24 cellular contexts compared by ENCODE assay signal in genomic region chr20:57529810-57530209, GRCh38. TPM values are rescaled to one million over a fixed set of nuclear protein-coding genes. Genes with fewer than 3 reads are reported as not detected.
DNase-seq lines count a peak whose midpoint lies in the region; ATAC-seq, FAIRE-seq and TF ChIP-seq lines count a peak whose summit lies in the region.
"Had no signal": no experiment of that assay in that cellular context is flagged by ENCODE, and none has a peak within 500 bp of the region (broad histone marks: within the 10 kb centered on the region; RNA-seq: fewer than 3 reads in every experiment).

No MANE protein-coding gene starts in this region.

- no peak overlapping the region for H3K9ac ChIP-seq in H1 (replicated peaks in 1 of 4; ENCODE audit: extremely low read depth in 1 of 4, low read depth in 3 of 4, low read length in 3 of 4)

- no peak overlapping the region for H3K4me2 ChIP-seq in H1 (ENCODE audit: insufficient read depth in 1 of 2, low read depth in 2 of 2, low read length in 2 of 2)

- H3K4me1 ChIP-seq in H1 (replicated peaks in 1 of 4; ENCODE audit: control insufficient read depth in 3 of 4, insufficient read depth in 4 of 4, low read length in 3 of 4) = peaks cover 0 to 5% (median 0%) of the 10 kb centered on the region in 4 experiments; a peak in 4 of 7 replicates
- H3K4me1 ChIP-seq in naive thymus-derived CD4-positive, alpha-beta T cell (ENCODE audit: control insufficient read depth in 2 of 2, insufficient read depth in 2 of 2, low read length in 2 of 2) = no peaks in the 10 kb centered on the region
- peaks cover 2% of the 10 kb centered on the region for H3K4me1 ChIP-seq in ovary (ENCODE audit: insufficient read depth)
- H3K4me1 ChIP-seq: Caco-2 had no signal

- H3K27me3 ChIP-seq in H1 (replicated peaks in 1 of 4; ENCODE audit: control insufficient read depth in 3 of 4, extremely low read depth in 1 of 4, insufficient read depth in 3 of 4, low read length in 3 of 4) (no peaks in the 10 kb centered on the region; a peak in 1 of 7 replicates), ovary (no peaks in the 10 kb centered on the region)
- H3K27me3 ChIP-seq in naive thymus-derived CD4-positive, alpha-beta T cell (ENCODE audit: control insufficient read depth in 2 of 2, insufficient read depth in 2 of 2, low read length in 2 of 2) = no peaks in the 10 kb centered on the region

- ATAC-seq in naive thymus-derived CD4-positive, alpha-beta T cell = peak; percentile 24
- no peak for ATAC-seq in HG02970 (IDR thresholded peaks at IDR 0.05; ENCODE audit: low FRiP score, unreplicated experiment)
- ATAC-seq: Panc1 had no signal

- no peak for TF ChIP-seq CTCF in H1 (IDR thresholded peaks at IDR 0.05; ENCODE audit: control extremely low read depth in 1 of 3, insufficient read depth in 1 of 3, low read depth in 1 of 3, low read length in 3 of 3)
- TF ChIP-seq CTCF in ovary (IDR thresholded peaks at IDR 0.05) = no peak

- WGBS in H1 (ENCODE audit: extremely low coverage in 1 of 2, insufficient coverage in 1 of 2, insufficient read length in 1 of 2, insufficient replicate concordance in 2 of 2, low coverage in 1 of 2, low lambda C conversion rate in 2 of 2, missing lambda C conversion rate in 1 of 2), 2 experiments = 80% methylated on average over 3 of the region's 3 CpGs; no CpG with 5 or more reads in 1 of the 2 experiments
- WGBS in ovary, 3 donors = 86 to 91% (median 88%) methylated on average over 3 of the region's 3 CpGs

- H3K36me3 ChIP-seq in H1 (ENCODE audit: control insufficient read depth in 2 of 4, insufficient read depth in 4 of 4, low read length in 3 of 4) (no peaks in the 10 kb centered on the region), ovary (no peaks in the 10 kb centered on the region)
- H3K36me3 ChIP-seq in naive thymus-derived CD4-positive, alpha-beta T cell (ENCODE audit: control insufficient read depth in 2 of 3, insufficient read depth in 3 of 3, low read length in 3 of 3) = no peaks in the 10 kb centered on the region
- H3K36me3 ChIP-seq: MG63 had no signal

- no peak overlapping the region for H4K5ac ChIP-seq in H1 (ENCODE audit: insufficient read length, low read depth, low read length)

- no peaks in the 10 kb centered on the region for H3K79me2 ChIP-seq in H1 (ENCODE audit: control insufficient read depth in 1 of 2, insufficient read depth in 2 of 2, low read length in 2 of 2)

- H2BK12ac ChIP-seq in H1 (ENCODE audit: low read depth, low read length) = no peak overlapping the region

- DNase-seq in HTR-8/SVneo (ENCODE audit: insufficient read length, low spot score) (no peak), H1 (ENCODE audit: low read depth in 1 of 2, low spot score in 2 of 2) (no peak), ovary (no peak), NCI-H345 treated with DMSO at 0.1 percent for 48 hours (lab: John Stamatoyannopoulos, UW; ENCODE audit: unreplicated experiment) (no peak), medulla oblongata (ENCODE audit: extremely low spot score) (no peak)
- DNase-seq in naive thymus-derived CD4-positive, alpha-beta T cell = no peak
- DNase-seq: C1 segment of cervical spinal cord; Caco-2; CD4-positive, alpha-beta memory T cell; GOT3; HCEC 1CT; KG1; MG63; NCI-H1105 treated with DMSO at 0.1 percent for 48 hours; NCI-H2029; NCI-H446 treated with DMSO at 0.1 percent for 48 hours; NCI-H526 treated with DMSO at 0.1 percent for 48 hours; SHP77 treated with DMSO at 0.1 percent for 48 hours had no signal

- no peaks in the 10 kb centered on the region for H3K79me1 ChIP-seq in H1 (ENCODE audit: low read depth, low read length)

- H3K23me2 ChIP-seq in H1 (ENCODE audit: low read depth, low read length) = no peaks in the 10 kb centered on the region

- TF ChIP-seq POLR2A in H1 (IDR thresholded peaks at IDR 0.05; ENCODE audit: control extremely low read depth in 1 of 2, low read depth in 2 of 2, low read length in 2 of 2) (no peak), ovary (IDR thresholded peaks at IDR 0.05) (no peak)

- no peak overlapping the region for H3K4me3 Mint-ChIP-seq in naive thymus-derived CD4-positive, alpha-beta T cell
- H3K4me3 Mint-ChIP-seq: CD4-positive, alpha-beta memory T cell had no signal

- peaks cover 7 to 22% (median 17%) of the 10 kb centered on the region in 5 donors for H3K27me3 Mint-ChIP-seq in naive thymus-derived CD4-positive, alpha-beta T cell

- no peak overlapping the region for H3K14ac ChIP-seq in H1 (ENCODE audit: insufficient read length)

- POLR2A ChIA-PET in H1 (lab: Charles Lee; ENCODE audit: partially characterized antibody) = no interaction called here
- POLR2A ChIA-PET in naive thymus-derived CD4-positive, alpha-beta T cell (lab: Charles Lee) = no interaction called here

- 0 out of 2 replicates have a peak overlapping the region, but pooled peaks have one; percentile 4 for H2BK15ac ChIP-seq in H1 (ENCODE audit: low read length)

- H3K27ac Mint-ChIP-seq in naive thymus-derived CD4-positive, alpha-beta T cell = no peak overlapping the region

- no peak overlapping the region for H2BK5ac ChIP-seq in H1 (ENCODE audit: low read depth, low read length)

- no peak overlapping the region for H2BK120ac ChIP-seq in H1 (replicated peaks; ENCODE audit: low read depth, low read length)

- H3K36me3 Mint-ChIP-seq in naive thymus-derived CD4-positive, alpha-beta T cell = no peaks in the 10 kb centered on the region
- H3K36me3 Mint-ChIP-seq: CD4-positive, alpha-beta memory T cell had no signal

- H2AFZ ChIP-seq in H1 (ENCODE audit: low read length) = no peak overlapping the region

- H3K18ac ChIP-seq in H1 (ENCODE audit: extremely low read depth, low read length) = no peak overlapping the region

- intact Hi-C loops in naive thymus-derived CD4-positive, alpha-beta T cell (cut with micrococcal nuclease) = no loop called here
- intact Hi-C loops in ovary (cut with DNase I) = no loop called here

- H3K56ac ChIP-seq in H1 (replicated peaks; ENCODE audit: insufficient read length, low read depth, low read length) = no peak overlapping the region

- H3K4me3 ChIP-seq in H1 (ENCODE audit: extremely low read depth in 1 of 4, insufficient read depth in 2 of 4, low read depth in 3 of 4, low read length in 4 of 4) (no peak overlapping the region), ovary (no peak overlapping the region)
- no peak overlapping the region for H3K4me3 ChIP-seq in naive thymus-derived CD4-positive, alpha-beta T cell (ENCODE audit: low read length)
- H3K4me3 ChIP-seq: MG63 had no signal

- H2BK20ac ChIP-seq in H1 (ENCODE audit: low read length) = no peak overlapping the region

- TF ChIP-seq RAD21 in H1 (IDR thresholded peaks at IDR 0.05 in 1 of 2, conservative IDR thresholded peaks at IDR 0.05 in 1 of 2; ENCODE audit: low read depth in 2 of 2, low read length in 2 of 2) = no peak

- no peaks in the 10 kb centered on the region for H4K20me1 ChIP-seq in H1 (replicated peaks in 1 of 2; ENCODE audit: control insufficient read depth in 1 of 2, insufficient read depth in 2 of 2, low read length in 2 of 2)

- no peak overlapping the region for H3K23ac ChIP-seq in H1 (ENCODE audit: insufficient read length)

- peaks cover 0 to 3% (median 0%) of the 10 kb centered on the region in 7 donors for H3K4me1 Mint-ChIP-seq in naive thymus-derived CD4-positive, alpha-beta T cell

- no peaks in the 10 kb centered on the region for H3K9me3 Mint-ChIP-seq in naive thymus-derived CD4-positive, alpha-beta T cell
- H3K9me3 Mint-ChIP-seq: CD4-positive, alpha-beta memory T cell had no signal

- no peak overlapping the region for H2AK5ac ChIP-seq in H1 (ENCODE audit: low read depth, low read length)

- H3K9me3 ChIP-seq in H1 (ENCODE audit: insufficient read depth in 2 of 2, low read depth in 1 of 2, low read length in 1 of 2) (no peaks in the 10 kb centered on the region), ovary (no peaks in the 10 kb centered on the region)
- H3K9me3 ChIP-seq in naive thymus-derived CD4-positive, alpha-beta T cell (ENCODE audit: control insufficient read depth in 2 of 3, low read length in 3 of 3) = no peaks in the 10 kb centered on the region
- H3K9me3 ChIP-seq: MG63 had no signal

- no peak overlapping the region for H4K91ac ChIP-seq in H1 (replicated peaks; ENCODE audit: insufficient read length, low read length)

- CTCF ChIA-PET in H1 (lab: Charles Lee; ENCODE audit: partially characterized antibody) = interaction anchor here (0.7 to 3.3 kb wide), 8 partner anchors 9 to 67 kb away, joined by 3 to 11 read pairs (median 4); no protein-coding TSS in a partner anchor
- CTCF ChIA-PET in naive thymus-derived CD4-positive, alpha-beta T cell (lab: Charles Lee) = no interaction called here

- no peak overlapping the region for H4K8ac ChIP-seq in H1 (ENCODE audit: extremely low read depth, insufficient read depth, low read length)

- H3K4ac ChIP-seq in H1 (replicated peaks; ENCODE audit: insufficient read length, low read depth, low read length) = no peak overlapping the region

- FAIRE-seq in HTR-8/SVneo (lab: Jason Lieb, UNC) = peak; percentile 95
- no peak for FAIRE-seq in H1 (lab: Jason Lieb, UNC)
- FAIRE-seq: G401.6 had no signal

- TF ChIP-seq EP300 in H1 (IDR thresholded peaks at IDR 0.05; ENCODE audit: borderline replicate concordance in 1 of 2, low read depth in 2 of 2, low read length in 2 of 2) (no peak), ovary (IDR thresholded peaks at IDR 0.05) (no peak)

- no peak overlapping the region for H3K27ac ChIP-seq in H1 (ENCODE audit: low read depth, low read length)
- H3K27ac ChIP-seq in naive thymus-derived CD4-positive, alpha-beta T cell (ENCODE audit: low read depth, low read length) = no peak overlapping the region
- no peak overlapping the region for H3K27ac ChIP-seq in ovary
- H3K27ac ChIP-seq: RWPE1 had no signal

RNA-seq across cellular contexts. Expression of gene CTCFL, which starts 4.9 kb away (rescaled TPM):
- 0.80 and 0.82 TPM in 2 replicates for total RNA-seq in H1 (2021; fragmentation: NEBNext Ultra II Directional; extraction: Animal tissue kit (Norgen Biotek cat#: 25700))
- polyA plus RNA-seq in H1 (2011; rRNA removed) = 0.30 and 0.75 TPM in 2 replicates
- 1.0 TPM for polyA plus RNA-seq in H1 (2011; cell fraction: cytosol; rRNA removed)
- polyA plus RNA-seq in H1 (2011; cell fraction: nucleus; rRNA removed) = 1.0 TPM
- 0.13 to 0.45 TPM (median 0.32 TPM) in 4 replicates for polyA plus RNA-seq in H1 (2012, experiment 1 of 2)
- not detected for polyA plus RNA-seq in H1 (2012, experiment 2 of 2)
- 0.59 TPM for polyA plus RNA-seq in H1 (2013, experiment 1 of 2)
- polyA plus RNA-seq in H1 (2013, experiment 2 of 2) = 0.48 TPM
- 0.73 and 2.3 TPM in 2 replicates for polyA minus RNA-seq in H1 (2011; rRNA and poly(A)+ RNA removed)
- 2.2 TPM for polyA minus RNA-seq in H1 (2011; cell fraction: cytosol; rRNA and poly(A)+ RNA removed)
- polyA minus RNA-seq in H1 (2011; cell fraction: nucleus; rRNA and poly(A)+ RNA removed) = 1.3 TPM
- not detected for total RNA-seq in naive thymus-derived CD4-positive, alpha-beta T cell
- not detected for polyA plus RNA-seq in naive thymus-derived CD4-positive, alpha-beta T cell
- under 1 TPM in 2 of 7 donors, not detected in 5; 0.28 to 0.92 TPM for total RNA-seq in ovary
- under 1 TPM; 0.01 to 0.07 TPM for polyA plus RNA-seq in ovary
- total RNA-seq: Caco-2; CD4-positive, alpha-beta memory T cell; HT1080 had no signal
- polyA plus RNA-seq: CD4-positive, alpha-beta memory T cell had no signal

RNA-seq across cellular contexts. Expression of gene PCK1, which starts 31.1 kb away (rescaled TPM):
- total RNA-seq in H1 (2021; fragmentation: NEBNext Ultra II Directional; extraction: Animal tissue kit (Norgen Biotek cat#: 25700)) = not detected in 2 replicates
- not detected in 2 replicates for polyA plus RNA-seq in H1 (2011; rRNA removed)
- 0.05 TPM for polyA plus RNA-seq in H1 (2011; cell fraction: cytosol; rRNA removed)
- 0.09 TPM for polyA plus RNA-seq in H1 (2011; cell fraction: nucleus; rRNA removed)
- polyA plus RNA-seq in H1 (2012, experiment 1 of 2) = not detected in 4 replicates
- polyA plus RNA-seq in H1 (2012, experiment 2 of 2) = not detected
- not detected for polyA plus RNA-seq in H1 (2013, experiment 1 of 2)
- not detected for polyA plus RNA-seq in H1 (2013, experiment 2 of 2)
- polyA minus RNA-seq in H1 (2011; rRNA and poly(A)+ RNA removed) = not detected in 2 replicates
- not detected for polyA minus RNA-seq in H1 (2011; cell fraction: cytosol; rRNA and poly(A)+ RNA removed)
- not detected for polyA minus RNA-seq in H1 (2011; cell fraction: nucleus; rRNA and poly(A)+ RNA removed)
- total RNA-seq in naive thymus-derived CD4-positive, alpha-beta T cell = not detected
- polyA plus RNA-seq in naive thymus-derived CD4-positive, alpha-beta T cell = not detected
- total RNA-seq in ovary = 100 to 1,000 TPM in 1 of 7 donors, 1 to 10 TPM in 4, under 1 TPM in 2; 0.47 to 133 (median 2.0) TPM
- polyA plus RNA-seq in ovary = under 1 TPM; 0.30 to 0.54 TPM
- total RNA-seq: A673; Caco-2; CD4-positive, alpha-beta memory T cell; HT1080 had no signal
- polyA plus RNA-seq: CD4-positive, alpha-beta memory T cell had no signal
